In genomic region chr10:132912225-132912684, GRCh38 we compare ENCODE assay signal across 24 cellular contexts. TPM values are rescaled to one million over a fixed set of nuclear protein-coding genes. Genes with fewer than 3 reads are reported as not detected.
"Had no signal": no experiment of that assay in that cellular context is flagged by ENCODE, and none has a peak within 500 bp of the region (broad histone marks: within the 10 kb centered on the region; RNA-seq: fewer than 3 reads in every experiment).

No MANE protein-coding gene starts in this region.

- H3K4me1 Mint-ChIP-seq: activated CD4-positive, alpha-beta T cell treated with anti-CD3 and anti-CD28 coated beads, Interleukin-2, amount 10 ng/mL, durations not matched to agents 24 days and 14 days; activated CD8-positive, alpha-beta memory T cell treated with anti-CD3 and anti-CD28 coated beads, Interleukin-2, amount 10 ng/mL, durations not matched to agents 7 days and 5 days had no signal

- H3K4me3 ChIP-seq: Peyer's patch, SJSA1 had no signal

- H3K9me3 ChIP-seq: breast epithelium, Peyer's patch, SJSA1 had no signal

- ATAC-seq: activated CD8-positive, alpha-beta memory T cell treated with anti-CD3 and anti-CD28 coated beads, Interleukin-2, amount 10 ng/mL, durations not matched to agents 7 days and 5 days; SK-N-SH treated with all-trans-retinoic acid at 6 μM for 48 hours had no signal

- H3K36me3 ChIP-seq: breast epithelium, Peyer's patch, SJSA1 had no signal

- H3K27me3 ChIP-seq: breast epithelium, Peyer's patch, SJSA1 had no signal

- H3K36me3 Mint-ChIP-seq: activated CD8-positive, alpha-beta memory T cell treated with anti-CD3 and anti-CD28 coated beads, Interleukin-2, amount 10 ng/mL, durations not matched to agents 7 days and 5 days; activated naive CD8-positive, alpha-beta T cell treated with anti-CD3 and anti-CD28 coated beads for 36 hours had no signal

- H3K27ac Mint-ChIP-seq: activated CD4-positive, alpha-beta T cell treated with anti-CD3 and anti-CD28 coated beads, Interleukin-2, amount 10 ng/mL, durations not matched to agents 24 days and 14 days; activated CD8-positive, alpha-beta memory T cell treated with anti-CD3 and anti-CD28 coated beads, Interleukin-2, amount 10 ng/mL, durations not matched to agents 7 days and 5 days; activated naive CD4-positive, alpha-beta T cell treated with anti-CD3 and anti-CD28 coated beads for 36 hours; activated naive CD8-positive, alpha-beta T cell treated with anti-CD3 and anti-CD28 coated beads for 36 hours; activated T-cell treated with anti-CD3 and anti-CD28 coated beads, Interleukin-2, amount 50 U/mL, for 24 hours; T-helper 1 cell treated with Interleukin-12 subunit alpha and Interleukin-12 subunit beta and Interleukin-4 antibody, amounts not matched to agents 30 μg/mL and 1 μg/mL, for 36 hours had no signal

- H3K27me3 Mint-ChIP-seq: activated CD4-positive, alpha-beta T cell treated with anti-CD3 and anti-CD28 coated beads, Interleukin-2, amount 10 ng/mL, durations not matched to agents 24 days and 14 days; activated CD8-positive, alpha-beta memory T cell treated with anti-CD3 and anti-CD28 coated beads, Interleukin-2, amount 10 ng/mL, durations not matched to agents 7 days and 5 days had no signal

- H3K4me1 ChIP-seq: breast epithelium, Peyer's patch, SJSA1 had no signal

- DNase-seq: activated CD4-positive, alpha-beta T cell treated with anti-CD3 and anti-CD28 coated beads for 1 hour; activated CD4-positive, alpha-beta T cell treated with anti-CD3 and anti-CD28 coated beads, Interleukin-2, amount 10 ng/mL, durations not matched to agents 24 days and 14 days; activated CD4-positive, alpha-beta T cell treated with anti-CD3 and anti-CD28 coated beads, Interleukin-2, amount 50 U/mL, for 48 hours; activated CD8-positive, alpha-beta memory T cell treated with anti-CD3 and anti-CD28 coated beads, Interleukin-2, amount 10 ng/mL, durations not matched to agents 7 days and 5 days; activated gamma-delta T cell; activated naive CD4-positive, alpha-beta T cell treated with anti-CD3 and anti-CD28 coated beads for 36 hours; activated naive CD8-positive, alpha-beta T cell treated with anti-CD3 and anti-CD28 coated beads for 36 hours; activated T-cell treated with anti-CD3 and anti-CD28 coated beads, Interleukin-2, amount 50 U/mL, for 24 hours; caudate nucleus; MM.1S; NCI-H1105 treated with DMSO at 0.1 percent for 48 hours; NCI-H1436 treated with DMSO at 0.1 percent for 48 hours; NCI-H187; NCI-H2081; NCI-H446; NCI-H524; SHP77; SW 1271 had no signal

- H3K9me3 Mint-ChIP-seq: activated CD4-positive, alpha-beta T cell treated with anti-CD3 and anti-CD28 coated beads, Interleukin-2, amount 10 ng/mL, durations not matched to agents 24 days and 14 days; activated naive CD4-positive, alpha-beta T cell treated with anti-CD3 and anti-CD28 coated beads for 36 hours; activated naive CD8-positive, alpha-beta T cell treated with anti-CD3 and anti-CD28 coated beads for 36 hours; activated T-cell treated with anti-CD3 and anti-CD28 coated beads, Interleukin-2, amount 50 U/mL, for 24 hours; T-helper 1 cell treated with Interleukin-12 subunit alpha and Interleukin-12 subunit beta and Interleukin-4 antibody, amounts not matched to agents 30 μg/mL and 1 μg/mL, for 36 hours had no signal

- H3K27ac ChIP-seq: Peyer's patch, RWPE1, SJSA1 had no signal

- H3K4me3 Mint-ChIP-seq: activated CD4-positive, alpha-beta T cell treated with anti-CD3 and anti-CD28 coated beads, Interleukin-2, amount 10 ng/mL, durations not matched to agents 24 days and 14 days; activated CD8-positive, alpha-beta memory T cell treated with anti-CD3 and anti-CD28 coated beads, Interleukin-2, amount 10 ng/mL, durations not matched to agents 7 days and 5 days; activated naive CD4-positive, alpha-beta T cell treated with anti-CD3 and anti-CD28 coated beads for 36 hours; activated naive CD8-positive, alpha-beta T cell treated with anti-CD3 and anti-CD28 coated beads for 36 hours; activated T-cell treated with anti-CD3 and anti-CD28 coated beads, Interleukin-2, amount 50 U/mL, for 24 hours; T-helper 1 cell treated with Interleukin-12 subunit alpha and Interleukin-12 subunit beta and Interleukin-4 antibody, amounts not matched to agents 30 μg/mL and 1 μg/mL, for 36 hours had no signal

RNA-seq across cellular contexts. Expression of gene CFAP46, which starts 30.1 kb away (rescaled TPM):
- total RNA-seq: activated CD4-positive, alpha-beta T cell treated with anti-CD3 and anti-CD28 coated beads, Interleukin-2, amount 10 ng/mL, durations not matched to agents 24 days and 14 days; activated CD8-positive, alpha-beta memory T cell treated with anti-CD3 and anti-CD28 coated beads, Interleukin-2, amount 10 ng/mL, durations not matched to agents 7 days and 5 days; activated naive CD4-positive, alpha-beta T cell treated with anti-CD3 and anti-CD28 coated beads for 36 hours; Peyer's patch had no signal
